Comparison of ENCODE assay signal across 26 cellular contexts in the genomic region with DNA sequence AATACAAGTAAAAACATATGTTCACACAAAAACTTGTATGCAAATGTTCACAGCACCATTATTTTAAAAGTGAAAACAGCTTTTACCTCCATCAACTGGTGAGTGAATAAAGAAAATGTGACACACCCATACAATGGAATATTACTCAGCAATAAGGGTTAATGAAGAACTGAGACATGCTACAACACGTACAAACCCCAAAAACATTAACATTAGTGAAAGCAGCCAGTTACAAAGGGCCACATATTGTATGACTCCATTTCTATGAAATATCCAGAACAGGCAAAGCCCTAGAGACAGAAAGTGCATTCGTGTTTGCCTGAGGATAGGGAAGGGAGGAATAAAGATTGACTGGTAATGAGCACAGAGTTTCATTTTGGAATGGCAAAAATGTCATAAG.
"Had no signal": no experiment of that assay in that cellular context is flagged by ENCODE, and none has a peak within 500 bp of the region (broad histone marks: within the 10 kb centered on the region; RNA-seq: fewer than 3 reads in every experiment).

No MANE protein-coding gene starts in this region.

- H3K27me3 ChIP-seq: dorsolateral prefrontal cortex, esophagus muscularis mucosa, gastrocnemius medialis, heart right ventricle, left lung had no signal

- H3K27me3 Mint-ChIP-seq: memory B cell; naive thymus-derived CD4-positive, alpha-beta T cell had no signal

- H3K4me3 ChIP-seq: coronary artery, dorsolateral prefrontal cortex, esophagus muscularis mucosa, gastrocnemius medialis, heart right ventricle, left lung, lower lobe of right lung had no signal

- ATAC-seq: gastrocnemius medialis; heart right ventricle; left cardiac atrium; left lung; left ventricle myocardium superior; lower lobe of right lung; naive thymus-derived CD4-positive, alpha-beta T cell; natural killer cell had no signal

- H3K27ac Mint-ChIP-seq: memory B cell had no signal

- H3K4me3 Mint-ChIP-seq: memory B cell; naive thymus-derived CD4-positive, alpha-beta T cell; natural killer cell had no signal

- FAIRE-seq: colon, endothelial cell of umbilical vein, islet of Langerhans, keratinocyte had no signal

- DNase-seq: dermis blood vessel endothelial cell; dorsolateral prefrontal cortex; effector CD4-positive, alpha-beta T cell; effector memory CD4-positive, alpha-beta T cell; erythroblast; foreskin melanocyte; gastrocnemius medialis; glutamatergic neuron; head of caudate nucleus; heart right ventricle; hippocampal formation; left cardiac atrium; left lung; left ventricle myocardium superior; lower lobe of right lung; mesendoderm; midbrain; naive thymus-derived CD4-positive, alpha-beta T cell; natural killer cell had no signal

- H3K36me3 ChIP-seq: lower lobe of right lung had no signal

- H3K4me1 Mint-ChIP-seq: memory B cell had no signal
